ENCODE assay signal across 17 cellular contexts in genomic region chr7:55022618-55022985, GRCh38. TPM values are rescaled to one million over a fixed set of nuclear protein-coding genes. Genes with fewer than 3 reads are reported as not detected.
DNase-seq lines count a peak whose midpoint lies in the region; ATAC-seq and TF ChIP-seq lines count a peak whose summit lies in the region.
"Had no signal": no experiment of that assay in that cellular context is flagged by ENCODE, and none has a peak within 500 bp of the region (broad histone marks: within the 10 kb centered on the region; RNA-seq: fewer than 3 reads in every experiment).

No MANE protein-coding gene starts in this region.

- 78 to 85% (median 84%) methylated on average over 5 of the region's 5 CpGs for WGBS in heart left ventricle, 4 donors
- no CpG with 5 or more reads among the region's 5 CpGs for WGBS in trophoblast cell (ENCODE audit: extremely low coverage, insufficient coverage, insufficient read length)
- 64 to 67% methylated on average over 5 of the region's 5 CpGs for WGBS in upper lobe of left lung, 2 donors

- no peak overlapping the region for H3K23ac ChIP-seq in trophoblast cell (ENCODE audit: low read length)

- peak overlapping the region in 9 of 12 donors; percentile 2 to 95 (median 35) for H3K27ac ChIP-seq in heart left ventricle
- H3K27ac ChIP-seq in fibroblast of lung (ENCODE audit: insufficient read depth, low read length) = peak overlapping the region; percentile 42
- no peak overlapping the region for H3K27ac ChIP-seq in trophoblast cell (ENCODE audit: low read depth, low read length)
- peak overlapping the region; percentile 69 to 98 (median 96) for H3K27ac ChIP-seq in upper lobe of left lung
- H3K27ac ChIP-seq: neural progenitor cell had no signal

- H2BK120ac ChIP-seq in trophoblast cell (ENCODE audit: insufficient read depth, low read length, poor library complexity) = no peak overlapping the region

- H3K4me1 ChIP-seq in heart left ventricle (peaks cover 0 to 39% (median 18%) of the 10 kb centered on the region in 12 donors), fibroblast of lung (ENCODE audit: control insufficient read depth, extremely low read depth, insufficient read depth, low read length) (peaks cover 34% of the 10 kb centered on the region), trophoblast cell (ENCODE audit: control insufficient read depth in 1 of 2, insufficient read depth in 2 of 2, low read length in 2 of 2) (peaks cover 13 to 14% of the 10 kb centered on the region in 2 experiments), upper lobe of left lung (peaks cover 25 to 51% (median 37%) of the 10 kb centered on the region in 4 donors)
- H3K4me1 ChIP-seq: neural progenitor cell had no signal

- no peak overlapping the region for H2BK12ac ChIP-seq in trophoblast cell (ENCODE audit: low read length)

- H3K36me3 ChIP-seq in heart left ventricle = no peaks in the 10 kb centered on the region
- peaks cover 5% of the 10 kb centered on the region for H3K36me3 ChIP-seq in fibroblast of lung (ENCODE audit: control insufficient read depth, insufficient read depth, low read length)
- peaks cover 0 to 4% of the 10 kb centered on the region in 2 experiments for H3K36me3 ChIP-seq in trophoblast cell (ENCODE audit: control insufficient read depth in 1 of 2, insufficient read depth in 2 of 2, low read length in 2 of 2)
- no peaks in the 10 kb centered on the region for H3K36me3 ChIP-seq in upper lobe of left lung
- H3K36me3 ChIP-seq: neural progenitor cell had no signal

- no peak for TF ChIP-seq POLR2A in heart left ventricle (IDR thresholded peaks at IDR 0.05)
- no peak for TF ChIP-seq POLR2A in upper lobe of left lung (IDR thresholded peaks at IDR 0.05)

- no peak overlapping the region for H3K9ac ChIP-seq in fibroblast of lung (ENCODE audit: insufficient read depth, low read length)
- H3K9ac ChIP-seq in trophoblast cell (ENCODE audit: low read length) = no peak overlapping the region
- H3K9ac ChIP-seq: neural progenitor cell had no signal

- H3K27me3 ChIP-seq in heart left ventricle = peaks cover 0 to 25% (median 9%) of the 10 kb centered on the region in 9 donors
- H3K27me3 ChIP-seq in fibroblast of lung (ENCODE audit: control insufficient read depth, insufficient read depth, low read length) = no peaks in the 10 kb centered on the region
- H3K27me3 ChIP-seq in trophoblast cell (ENCODE audit: insufficient read depth, low read length) = no peaks in the 10 kb centered on the region
- peaks cover 0 to 9% (median 0%) of the 10 kb centered on the region in 4 donors for H3K27me3 ChIP-seq in upper lobe of left lung

- H2AK5ac ChIP-seq in trophoblast cell (ENCODE audit: low read length) = no peak overlapping the region

- H3K14ac ChIP-seq in trophoblast cell (ENCODE audit: low read length) = no peak overlapping the region

- H3K18ac ChIP-seq in trophoblast cell (ENCODE audit: low read length) = no peak overlapping the region

- H2AFZ ChIP-seq in fibroblast of lung (ENCODE audit: low read length) (no peak overlapping the region), trophoblast cell (ENCODE audit: insufficient read depth, low read length, poor library complexity) (no peak overlapping the region)
- H2AFZ ChIP-seq: neural progenitor cell had no signal

- TF ChIP-seq CTCF in heart left ventricle (IDR thresholded peaks at IDR 0.05) (no peak), fibroblast of lung (conservative IDR thresholded peaks at IDR 0.05 in 1 of 2, IDR thresholded peaks at IDR 0.05 in 1 of 2; ENCODE audit: low read depth in 1 of 2, low read length in 2 of 2) (no peak), upper lobe of left lung (IDR thresholded peaks at IDR 0.05) (no peak)

- intact Hi-C loops in heart left ventricle (cut with DNase I) = loop anchor here in 4 of 10 donors (5.0 to 10.0 kb wide), 6 partner anchors 35 to 232 kb away; no protein-coding TSS in a partner anchor
- intact Hi-C loops in Right ventricle myocardium inferior (cut with DNase I) = loop anchor here (5.0 kb wide), 1 partner anchor 40 kb away; no protein-coding TSS in a partner anchor

- H3K79me1 ChIP-seq in trophoblast cell (ENCODE audit: low read length) = peaks cover 14% of the 10 kb centered on the region

- H3K4me2 ChIP-seq in fibroblast of lung (ENCODE audit: extremely low read depth, insufficient read depth, low read length) (peak overlapping the region; percentile 91), trophoblast cell (ENCODE audit: low read length) (no peak overlapping the region)
- H3K4me2 ChIP-seq: neural progenitor cell had no signal

- no peak for TF ChIP-seq EP300 in upper lobe of left lung (IDR thresholded peaks at IDR 0.05)

- no peak for ATAC-seq in heart left ventricle
- ATAC-seq in Right ventricle myocardium inferior = no peak
- no peak for ATAC-seq in upper lobe of left lung (ENCODE audit: low FRiP score in 2 of 2)
- no peak for ATAC-seq in GM18858 (IDR thresholded peaks at IDR 0.05; ENCODE audit: unreplicated experiment)
- ATAC-seq: stimulated activated memory B cell treated with anti-CD40 and anti-IgM and Interleukin-4, amounts not matched to agents 10 μg/mL and 1 μg/mL and 100 μg/mL, for 72 hours; T-helper 17 cell had no signal

- H3K79me2 ChIP-seq in fibroblast of lung (ENCODE audit: control insufficient read depth, insufficient read depth, low read length) (peaks cover 92% of the 10 kb centered on the region), trophoblast cell (ENCODE audit: control insufficient read depth, insufficient read depth, low read length, poor library complexity) (peaks cover 8% of the 10 kb centered on the region)

- no peak overlapping the region for H4K8ac ChIP-seq in trophoblast cell (ENCODE audit: low read depth, low read length)

- no peak overlapping the region for H4K91ac ChIP-seq in trophoblast cell (ENCODE audit: low read depth, low read length)

- H4K12ac ChIP-seq in trophoblast cell (ENCODE audit: low read depth, low read length) = no peak overlapping the region

- H4K20me1 ChIP-seq in fibroblast of lung (ENCODE audit: control insufficient read depth, extremely low read depth, insufficient read depth, low read length) = no peaks in the 10 kb centered on the region

- peak overlapping the region in 7 of 12 donors; percentile 62 to 95 (median 93) for H3K4me3 ChIP-seq in heart left ventricle
- peak overlapping the region; percentile 15 to 86 (median 72) for H3K4me3 ChIP-seq in fibroblast of lung (replicated peaks in 1 of 4; ENCODE audit: control extremely low read depth in 1 of 4, insufficient read depth in 1 of 4, low read depth in 3 of 4, low read length in 4 of 4)
- H3K4me3 ChIP-seq in trophoblast cell (ENCODE audit: low read depth, low read length) = no peak overlapping the region
- H3K4me3 ChIP-seq in upper lobe of left lung = no peak overlapping the region
- H3K4me3 ChIP-seq: neural progenitor cell had no signal

- no peak overlapping the region for H2BK5ac ChIP-seq in trophoblast cell (ENCODE audit: low read depth, low read length, poor library complexity)

- DNase-seq in heart left ventricle (no peak), Right ventricle myocardium inferior (ENCODE audit: missing footprints) (no peak), fibroblast of lung (ENCODE audit: low read depth in 2 of 2) (no peak), trophoblast cell (no peak), upper lobe of left lung (no peak), NCI-H748 treated with DMSO at 0.1 percent for 48 hours (lab: John Stamatoyannopoulos, UW) (no peak), germinal center (ENCODE audit: low spot score) (no peak)
- DNase-seq: activated CD4-positive, CD25-positive, alpha-beta regulatory T cell; activated naive CD4-positive, alpha-beta T cell treated with Interleukin-2 at 50 U/mL for 16 hours; CD4-positive, CD25-positive, alpha-beta regulatory T cell; hypothalamus; NCI-H69; small intestine; T-helper 17 cell had no signal

- no peaks in the 10 kb centered on the region for H3K9me3 ChIP-seq in heart left ventricle
- no peaks in the 10 kb centered on the region for H3K9me3 ChIP-seq in fibroblast of lung (ENCODE audit: control insufficient read depth, insufficient read depth, low read depth, low read length)
- peaks cover under 1% of the 10 kb centered on the region for H3K9me3 ChIP-seq in trophoblast cell (ENCODE audit: insufficient read depth, low read depth, low read length)
- no peaks in the 10 kb centered on the region for H3K9me3 ChIP-seq in upper lobe of left lung

- H3K4ac ChIP-seq in trophoblast cell (ENCODE audit: low read depth, low read length) = peak overlapping the region; percentile 53

RNA-seq across cellular contexts. Expression of gene EGFR, which starts 3.8 kb away (rescaled TPM):
- total RNA-seq in heart left ventricle = 10 to 100 TPM in 3 of 9 donors, 1 to 10 TPM in 6; 4.6 to 29.6 (median 8.7) TPM
- polyA plus RNA-seq in heart left ventricle = 1 to 10 TPM; 2.3 to 2.8 TPM
- 11.4 TPM for total RNA-seq in Right ventricle myocardium inferior
- 36.0 and 55.3 TPM in 2 replicates for total RNA-seq in fibroblast of lung
- 62.7 and 62.8 TPM in 2 replicates for polyA plus RNA-seq in fibroblast of lung
- 39.9 and 51.2 TPM in 2 replicates for polyA plus RNA-seq in fibroblast of lung (2012)
- polyA minus RNA-seq in fibroblast of lung (ENCODE audit: low replicate concordance) = 205 and 211 TPM in 2 replicates
- polyA plus RNA-seq in trophoblast cell (2013) = 29.0 and 30.5 TPM in 2 replicates
- 100 to 1,000 TPM in 2 of 6 donors, 10 to 100 TPM in 4; 58.7 to 110 (median 93.2) TPM for total RNA-seq in upper lobe of left lung
- total RNA-seq: CD4-positive, CD25-positive, alpha-beta regulatory T cell; T-helper 17 cell had no signal
- polyA plus RNA-seq: CD4-positive, CD25-positive, alpha-beta regulatory T cell had no signal

Comparison
In these comparisons a context has a peak if more than half of its experiments do, and no peak if none do; other contexts are left out.
1. H3K4me3 ChIP-seq: peak in heart left ventricle (7 of 12) and fibroblast of lung (4 of 4); none in trophoblast cell (single experiment) and upper lobe of left lung (0 of 4).